ENCODE assay signal across 8 cellular contexts in genomic region chr14:87805315-87805723, GRCh38.
A peak's percentile ranks its signal among the peaks of the same experiment; 100 is the strongest.
DNase-seq lines count a peak whose midpoint lies in the region; ATAC-seq, FAIRE-seq and TF ChIP-seq lines count a peak whose summit lies in the region.

No MANE protein-coding gene starts in this region.

- H2AK5ac ChIP-seq in mesendoderm (ENCODE audit: low read length) = no peak overlapping the region

- H3K4me2 ChIP-seq in SU-DHL-6 (ENCODE audit: low read depth, low read length, poor library complexity, severe bottlenecking) (no peak overlapping the region), mesendoderm (ENCODE audit: low read length) (no peak overlapping the region)

- no peak overlapping the region for H2BK5ac ChIP-seq in mesendoderm (ENCODE audit: low read length)

- no peak overlapping the region for H4K8ac ChIP-seq in mesendoderm (ENCODE audit: low read depth, low read length)

- no CpG with 5 or more reads among the region's 4 CpGs for WGBS in mesendoderm (ENCODE audit: extremely low coverage, insufficient coverage, low lambda C conversion rate)

- TF ChIP-seq CTCF in SU-DHL-6 (IDR thresholded peaks at IDR 0.05; ENCODE audit: insufficient read depth, low read length, poor library complexity, severe bottlenecking) = peak; percentile 66
- TF ChIP-seq CTCF in cardiac fibroblast (IDR thresholded peaks at IDR 0.05; ENCODE audit: low read depth, low read length) = peak; percentile 51

- H3K36me3 ChIP-seq in SU-DHL-6 (ENCODE audit: low read length) = no peaks in the 10 kb centered on the region
- no peaks in the 10 kb centered on the region for H3K36me3 ChIP-seq in mesendoderm (ENCODE audit: control insufficient read depth, insufficient read depth, low read length)

- H4K20me1 ChIP-seq in SU-DHL-6 (ENCODE audit: low read depth, low read length) = no peaks in the 10 kb centered on the region

- H3K56ac ChIP-seq in mesendoderm (ENCODE audit: low read length) = no peak overlapping the region

- H2BK15ac ChIP-seq in mesendoderm (replicated peaks; ENCODE audit: low read depth) = no peak overlapping the region

- no peaks in the 10 kb centered on the region for H3K4me1 ChIP-seq in mesendoderm (ENCODE audit: control insufficient read depth, low read depth, low read length)

- H2AFZ ChIP-seq in SU-DHL-6 (ENCODE audit: low read depth, low read length, severe bottlenecking) = no peak overlapping the region

- no peaks in the 10 kb centered on the region for H3K79me2 ChIP-seq in SU-DHL-6 (ENCODE audit: insufficient read depth, low read length)
- no peaks in the 10 kb centered on the region for H3K79me2 ChIP-seq in mesendoderm (ENCODE audit: control insufficient read depth, insufficient read depth, low read length)

- H3F3A ChIP-seq in SU-DHL-6 (ENCODE audit: insufficient read depth) = no peaks in the 10 kb centered on the region

- no peak overlapping the region for H3K27ac ChIP-seq in SU-DHL-6 (ENCODE audit: low read depth, low read length)
- H3K27ac ChIP-seq in mesendoderm (ENCODE audit: low read depth, low read length) = no peak overlapping the region

- peak; percentile 83 for ATAC-seq in GM18498 (IDR thresholded peaks at IDR 0.05; ENCODE audit: unreplicated experiment)
- ATAC-seq in HG03103 (IDR thresholded peaks at IDR 0.05; ENCODE audit: low read depth, unreplicated experiment) = peak; percentile 95
- ATAC-seq in HG03457 (IDR thresholded peaks at IDR 0.05; ENCODE audit: unreplicated experiment) = no peak

- H3K9me3 ChIP-seq in SU-DHL-6 (ENCODE audit: insufficient read depth, low read length) = no peaks in the 10 kb centered on the region

- DNase-seq in AG20443 (ENCODE audit: low spot score) (peak; percentile 71), cardiac fibroblast (ENCODE audit: low read depth in 2 of 2) (peak; percentile 17 to 28), mesendoderm (peak; percentile 74), urothelium cell line (ENCODE audit: low spot score) (peak; percentile 57)

- H3K27me3 ChIP-seq in SU-DHL-6 (ENCODE audit: low read length) = no peaks in the 10 kb centered on the region
- H3K27me3 ChIP-seq in mesendoderm (ENCODE audit: insufficient read depth, low read length, poor library complexity) = no peaks in the 10 kb centered on the region

- H3K9ac ChIP-seq in SU-DHL-6 (ENCODE audit: low read length) (no peak overlapping the region), mesendoderm (ENCODE audit: low read length) (no peak overlapping the region)

- no peak overlapping the region for H2BK120ac ChIP-seq in mesendoderm (ENCODE audit: low read depth, low read length)

- H4K5ac ChIP-seq in mesendoderm (ENCODE audit: low read length) = no peak overlapping the region

- H3K18ac ChIP-seq in mesendoderm (ENCODE audit: low read length) = no peak overlapping the region

- H3K79me1 ChIP-seq in mesendoderm (ENCODE audit: low read length) = no peaks in the 10 kb centered on the region

- H3K23ac ChIP-seq in mesendoderm (ENCODE audit: low read length) = no peak overlapping the region

- no peaks in the 10 kb centered on the region for H3K9me2 ChIP-seq in SU-DHL-6 (replicated peaks; ENCODE audit: insufficient read depth, low read length)

- FAIRE-seq in urothelium cell line (lab: Jason Lieb, UNC) = peak; percentile 35

- H3K4ac ChIP-seq in mesendoderm (ENCODE audit: low read depth, low read length) = no peak overlapping the region

- H3K4me3 ChIP-seq in SU-DHL-6 (ENCODE audit: insufficient read depth, low read length, poor library complexity, severe bottlenecking) (no peak overlapping the region), cardiac fibroblast (replicated peaks in 1 of 2; ENCODE audit: low read depth in 2 of 2, low read length in 2 of 2) (no peak overlapping the region), mesendoderm (ENCODE audit: low read length) (no peak overlapping the region)

Comparison
In these comparisons a context has a peak if more than half of its experiments do, and no peak if none do; other contexts are left out.
1. DNase-seq: peak in every context shown above with its lines; median percentile 74 in mesendoderm; 71 in AG20443; 57 in urothelium cell line; 22 in cardiac fibroblast.